14 cellular contexts compared by ENCODE assay signal in the genomic region with DNA sequence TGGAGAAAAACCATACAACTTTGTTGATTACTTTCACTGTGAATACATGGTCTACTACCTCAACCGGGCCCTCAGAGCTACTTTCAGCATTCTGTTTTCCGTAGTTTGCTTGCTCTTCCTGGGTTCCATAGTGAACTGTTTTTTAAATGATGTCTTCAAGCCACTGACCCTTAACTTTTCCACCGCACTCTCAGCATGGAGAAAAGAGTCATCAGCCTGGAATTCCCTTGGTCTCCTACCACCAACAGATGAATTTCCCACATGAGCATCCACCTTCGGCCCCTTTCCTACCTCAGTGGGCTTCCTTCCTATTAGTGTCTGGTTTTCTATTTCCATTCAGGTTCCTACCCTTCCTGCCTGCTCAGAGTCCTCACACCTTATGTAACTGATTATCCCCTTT.
"Had no signal": no experiment of that assay in that cellular context is flagged by ENCODE, and none has a peak within 500 bp of the region (broad histone marks: within the 10 kb centered on the region; RNA-seq: fewer than 3 reads in every experiment).

No MANE protein-coding gene starts in this region.

- H3K4me1 ChIP-seq: esophagus squamous epithelium had no signal

- H3K36me3 ChIP-seq: esophagus squamous epithelium, tibial nerve had no signal

- H3K9me3 ChIP-seq: esophagus squamous epithelium, tibial nerve had no signal

- H3K27me3 ChIP-seq: esophagus squamous epithelium, hepatocyte, tibial nerve had no signal

- H3K4me2 ChIP-seq: hepatocyte had no signal

- H3K4me3 ChIP-seq: esophagus squamous epithelium, hepatocyte, tibial nerve had no signal

- ATAC-seq: activated T-helper 17 cell treated with anti-CD3 and anti-CD28 coated beads, Interleukin-2, amount 50 U/mL, for 72 hours; left lobe of liver; T-cell had no signal

- DNase-seq: activated B cell treated with CpG ODN at 0.5 μM for 24 hours; activated CD4-positive, alpha-beta memory T cell treated with anti-CD3 and anti-CD28 coated beads for 36 hours; activated CD4-positive, alpha-beta T cell treated with anti-CD3 and anti-CD28 coated beads for 4 hours; activated naive CD4-positive, alpha-beta T cell treated with anti-CD3 and anti-CD28 coated beads for 36 hours; activated T-cell treated with anti-CD3 and anti-CD28 coated beads, Interleukin-2, amount 50 U/mL, for 1 hour; anterior cingulate cortex; effector CD8-positive, alpha-beta T cell; esophagus squamous epithelium; stimulated activated CD4-positive, alpha-beta T cell treated with anti-CD3 and anti-CD28 coated beads, Interleukin-2, amount 100 ng/mL, for 48 hours; T-cell had no signal

- H2AFZ ChIP-seq: hepatocyte had no signal

- H3K27ac ChIP-seq: esophagus squamous epithelium, tibial nerve had no signal
